In genomic region chr13:98216135-98216565, GRCh38 we compare ENCODE assay signal across 10 cellular contexts. TPM values are rescaled to one million over a fixed set of nuclear protein-coding genes. Genes with fewer than 3 reads are reported as not detected.
DNase-seq lines count a peak whose midpoint lies in the region; ATAC-seq and TF ChIP-seq lines count a peak whose summit lies in the region.
"Had no signal": no experiment of that assay in that cellular context is flagged by ENCODE, and none has a peak within 500 bp of the region (broad histone marks: within the 10 kb centered on the region; RNA-seq: fewer than 3 reads in every experiment).

No MANE protein-coding gene starts in this region.

- intact Hi-C loops in heart left ventricle (cut with DNase I): loop anchor here in 1 of 10 donors (10.0 kb wide), 1 partner anchor 71 kb away; the partner anchor contains the start of gene FARP1
- intact Hi-C loops in tibial artery (cut with DNase I; ENCODE audit: low total_unique reads): loop anchor here (10.0 kb wide), 1 partner anchor 71 kb away; the partner anchor contains the start of gene FARP1

- H3K9me3 Mint-ChIP-seq in immature natural killer cell: no peaks in the 10 kb centered on the region

- DNase-seq in DMS53 (lab: John Stamatoyannopoulos, UW): peak; percentile 39
- DNase-seq in DMS53 treated with DMSO at 0.1 percent for 48 hours (lab: John Stamatoyannopoulos, UW; ENCODE audit: unreplicated experiment): no peak
- peak; percentile 52 for DNase-seq in SK-MEL-5 (ENCODE audit: low read depth, low spot score)
- peak; percentile 41 to 70 (median 59) for DNase-seq in heart left ventricle
- DNase-seq in tibial artery: peak; percentile 32 to 87
- DNase-seq in immature natural killer cell: no peak
- no peak for DNase-seq in stimulated activated CD4-positive, alpha-beta T cell treated with anti-CD3 and anti-CD28 coated beads, Interleukin-15, amount 100 ng/mL, for 24 hours
- DNase-seq: SIG-M5; stimulated activated CD4-positive, alpha-beta T cell treated with anti-CD3 and anti-CD28 coated beads, Interleukin-4, amount 100 ng/mL, for 4 hours had no signal

- H3K4me1 Mint-ChIP-seq in immature natural killer cell: no peaks in the 10 kb centered on the region

- H3K27me3 Mint-ChIP-seq in immature natural killer cell (ENCODE audit: low read depth in 3 of 3): no peaks in the 10 kb centered on the region

- H3K36me3 ChIP-seq in heart left ventricle (peaks cover 0 to 3% (median 0%) of the 10 kb centered on the region in 9 donors), tibial artery (peaks cover 0 to 9% (median 6%) of the 10 kb centered on the region in 3 donors)

- ATAC-seq in heart left ventricle: peak in 3 of 4 donors; percentile 40 to 61 (median 48)
- ATAC-seq in GM18502 (IDR thresholded peaks at IDR 0.05; ENCODE audit: poor library complexity, unreplicated experiment): no peak

- H3K36me3 Mint-ChIP-seq in immature natural killer cell: no peaks in the 10 kb centered on the region

- H3K9me3 ChIP-seq in heart left ventricle (no peaks in the 10 kb centered on the region), tibial artery (no peaks in the 10 kb centered on the region)

- peaks cover 0 to 42% (median 20%) of the 10 kb centered on the region in 12 donors for H3K4me1 ChIP-seq in heart left ventricle
- peaks cover 0 to 42% (median 25%) of the 10 kb centered on the region in 4 donors for H3K4me1 ChIP-seq in tibial artery

- TF ChIP-seq POLR2A in heart left ventricle (IDR thresholded peaks at IDR 0.05): no peak

- no peak overlapping the region for H3K27ac Mint-ChIP-seq in immature natural killer cell

- WGBS in heart left ventricle, 4 donors: 22 to 26% (median 24%) methylated on average over 4 of the region's 4 CpGs

- H3K27me3 ChIP-seq in heart left ventricle (no peaks in the 10 kb centered on the region), tibial artery (no peaks in the 10 kb centered on the region)

- in situ Hi-C loops in SK-MEL-5 (cut with HindIII; ENCODE audit: low pct_unique_long_range_greater_than_20kb, low sequenced_read_pairs): no loop called here

- peak overlapping the region in 4 of 12 donors; percentile 9 to 42 (median 25) for H3K27ac ChIP-seq in heart left ventricle
- H3K27ac ChIP-seq in tibial artery: peak overlapping the region; percentile 13 to 32

- H3K4me3 ChIP-seq in heart left ventricle: no peak overlapping the region
- H3K4me3 ChIP-seq in tibial artery: no peak overlapping the region

- no peak overlapping the region for H3K4me3 Mint-ChIP-seq in immature natural killer cell

- TF ChIP-seq CTCF in heart left ventricle (IDR thresholded peaks at IDR 0.05): no peak
- peak in 1 of 2 experiments; percentile 9 for TF ChIP-seq CTCF in tibial artery (IDR thresholded peaks at IDR 0.05)

RNA-seq across cellular contexts. Expression of gene RNF113B, which starts 39.1 kb away (rescaled TPM):
- total RNA-seq in SK-MEL-5 (2014; rRNA removed; shearing (Covaris generic)): not detected in 2 replicates
- not detected in 2 replicates for polyA plus RNA-seq in SK-MEL-5 (2015; cell fraction: cytosol; rRNA removed)
- polyA plus RNA-seq in SK-MEL-5 (2015; cell fraction: nucleus; rRNA removed): not detected in 2 replicates
- not detected for total RNA-seq in heart left ventricle
- not detected for polyA plus RNA-seq in heart left ventricle
- not detected for polyA plus RNA-seq in immature natural killer cell

Comparison
In these comparisons a context has a peak if more than half of its experiments do, and no peak if none do; other contexts are left out.
1. DNase-seq: peak in DMS53 (single experiment), SK-MEL-5 (single experiment), heart left ventricle (5 of 5) and tibial artery (2 of 2); none in DMS53 treated with DMSO at 0.1 percent for 48 hours (single experiment), immature natural killer cell (0 of 3) and stimulated activated CD4-positive, alpha-beta T cell treated with anti-CD3 and anti-CD28 coated beads, Interleukin-15, amount 100 ng/mL, for 24 hours (single experiment).